19 cellular contexts compared by ENCODE assay signal in genomic region chr17:29086628-29087332, GRCh38. TPM values are rescaled to one million over a fixed set of nuclear protein-coding genes. Genes with fewer than 3 reads are reported as not detected.
DNase-seq lines count a peak whose midpoint lies in the region; ATAC-seq and TF ChIP-seq lines count a peak whose summit lies in the region.
"Had no signal": no experiment of that assay in that cellular context is flagged by ENCODE, and none has a peak within 500 bp of the region (broad histone marks: within the 10 kb centered on the region; RNA-seq: fewer than 3 reads in every experiment).

No MANE protein-coding gene starts in this region.

- peak overlapping the region; percentile 16 to 59 for H3K27ac Mint-ChIP-seq in effector memory CD8-positive, alpha-beta T cell
- H3K27ac Mint-ChIP-seq in immature natural killer cell: no peak overlapping the region

- CTCF ChIA-PET in IMR-90 (lab: Yijun Ruan, JAX): no interaction called here

- H3K4me3 ChIP-seq in IMR-90 (ENCODE audit: insufficient read depth, low read depth, low read length) (no peak overlapping the region), osteoblast (ENCODE audit: insufficient read depth, low read length) (no peak overlapping the region)
- H3K4me3 ChIP-seq: HAP-1, K562, Peyer's patch had no signal

- H3K9me3 ChIP-seq in IMR-90 (ENCODE audit: control insufficient read depth, insufficient read depth, low read length) (no peaks in the 10 kb centered on the region), osteoblast (ENCODE audit: low read depth, low read length) (no peaks in the 10 kb centered on the region)
- H3K9me3 ChIP-seq: Caco-2, HAP-1, Peyer's patch had no signal

- no peak overlapping the region for H4K5ac ChIP-seq in IMR-90 (ENCODE audit: low read depth, low read length)

- no peak overlapping the region for H4K8ac ChIP-seq in IMR-90 (ENCODE audit: low read depth in 2 of 2, low read length in 2 of 2)

- BruUV-seq in IMR-90 (replicated peaks; lab: Mats Ljungman, UMichigan): no TSS peak

- H2BK15ac ChIP-seq in IMR-90 (ENCODE audit: low read depth, low read length): no peak overlapping the region

- H3K56ac ChIP-seq in IMR-90 (ENCODE audit: extremely low read depth, insufficient read depth, low read length): no peak overlapping the region

- no peak overlapping the region for H3K14ac ChIP-seq in IMR-90 (replicated peaks; ENCODE audit: low read depth, low read length)

- H3K79me1 ChIP-seq in IMR-90 (ENCODE audit: low read depth in 1 of 2, low read length in 2 of 2): no peaks in the 10 kb centered on the region

- peaks cover 6% of the 10 kb centered on the region; the same call in 1 of the 2 replicates for H3K9me1 ChIP-seq in IMR-90 (ENCODE audit: insufficient read depth, low read length)

- H3K36me3 Mint-ChIP-seq in effector memory CD8-positive, alpha-beta T cell (ENCODE audit: insufficient read depth): peaks cover 72% of the 10 kb centered on the region
- peaks cover 3 to 44% (median 16%) of the 10 kb centered on the region in 3 donors for H3K36me3 Mint-ChIP-seq in immature natural killer cell

- H3K9me3 Mint-ChIP-seq in effector memory CD8-positive, alpha-beta T cell: no peaks in the 10 kb centered on the region
- H3K9me3 Mint-ChIP-seq in immature natural killer cell: no peaks in the 10 kb centered on the region

- no peak overlapping the region for H3K27ac ChIP-seq in IMR-90 (ENCODE audit: insufficient read depth, low read length)
- no peak overlapping the region for H3K27ac ChIP-seq in osteoblast (ENCODE audit: low read depth, low read length)
- H3K27ac ChIP-seq: C4-2B, Peyer's patch had no signal

- H3K27me3 ChIP-seq in IMR-90 (ENCODE audit: control insufficient read depth, insufficient read depth, low read length) (no peaks in the 10 kb centered on the region), osteoblast (ENCODE audit: insufficient read depth, low read length) (no peaks in the 10 kb centered on the region)
- H3K27me3 ChIP-seq: Peyer's patch had no signal

- TF ChIP-seq RAD21 in IMR-90 (IDR thresholded peaks at IDR 0.05; ENCODE audit: low read length): no peak

- no peak overlapping the region for H2AFZ ChIP-seq in IMR-90 (replicated peaks; ENCODE audit: low read length, poor library complexity)
- H2AFZ ChIP-seq in osteoblast (ENCODE audit: low read length): no peak overlapping the region

- intact Hi-C loops in IMR-90 (cut with micrococcal nuclease): no loop called here

- POLR2A ChIA-PET in IMR-90 (lab: Charles Lee; ENCODE audit: unreplicated experiment): no interaction called here

- H3K4me1 ChIP-seq in IMR-90 (ENCODE audit: control insufficient read depth, insufficient read depth, low read length): no peaks in the 10 kb centered on the region; the same call in 1 of the 2 replicates
- no peaks in the 10 kb centered on the region for H3K4me1 ChIP-seq in osteoblast (ENCODE audit: insufficient read depth, low read length)
- H3K4me1 ChIP-seq: Caco-2, HAP-1, Peyer's patch had no signal

- no peak overlapping the region for H2BK20ac ChIP-seq in IMR-90 (ENCODE audit: low read depth, low read length)

- H2AK5ac ChIP-seq in IMR-90 (ENCODE audit: low read depth, low read length): no peak overlapping the region

- H4K20me1 ChIP-seq in IMR-90 (ENCODE audit: insufficient read depth, low read length) (no peaks in the 10 kb centered on the region; the same call in 1 of the 2 replicates), osteoblast (ENCODE audit: insufficient read depth, low read length) (no peaks in the 10 kb centered on the region)

- in situ Hi-C loops in IMR-90 (cut with MboI; ENCODE audit: low sequenced_read_pairs): no loop called here

- H2BK120ac ChIP-seq in IMR-90 (ENCODE audit: low read depth, low read length): no peak overlapping the region

- no peak overlapping the region for H4K91ac ChIP-seq in IMR-90 (ENCODE audit: insufficient read depth, low read depth, low read length)

- dilution Hi-C loops in IMR-90 (cut with HindIII; ENCODE audit: low sequenced_read_pairs, unreplicated experiment): no loop called here

- no peaks in the 10 kb centered on the region for H3K4me1 Mint-ChIP-seq in effector memory CD8-positive, alpha-beta T cell (ENCODE audit: low read depth in 2 of 2)
- H3K4me1 Mint-ChIP-seq in immature natural killer cell: no peaks in the 10 kb centered on the region

- no peak overlapping the region for H3K4me2 ChIP-seq in IMR-90 (ENCODE audit: low read depth, low read length)
- H3K4me2 ChIP-seq in osteoblast (ENCODE audit: insufficient read depth, low read length): no peak overlapping the region

- H3K36me3 ChIP-seq in IMR-90 (ENCODE audit: control insufficient read depth, insufficient read depth, low read length): peaks cover 52% of the 10 kb centered on the region
- H3K36me3 ChIP-seq in osteoblast (ENCODE audit: insufficient read depth, low read length): peaks cover 28% of the 10 kb centered on the region
- H3K36me3 ChIP-seq: HAP-1 had no signal

- TF ChIP-seq POLR2A in IMR-90 (IDR thresholded peaks at IDR 0.05; ENCODE audit: low read depth, low read length): no peak

- H3K18ac ChIP-seq in IMR-90 (ENCODE audit: low read depth, low read length): no peak overlapping the region

- ATAC-seq in IMR-90 (ENCODE audit: low read depth) (peak; percentile 58; the same call in 1 of the 2 replicates), HG02870 (IDR thresholded peaks at IDR 0.05; ENCODE audit: unreplicated experiment) (no peak)
- no peak for ATAC-seq in effector memory CD8-positive, alpha-beta T cell (replicated peaks)
- ATAC-seq: K562, SK-N-SH treated with all-trans-retinoic acid at 6 μM for 48 hours had no signal

- no peaks in the 10 kb centered on the region for H3K79me2 ChIP-seq in osteoblast (ENCODE audit: insufficient read depth, low read length)

- DNase-seq in NCI-H2227 (lab: John Stamatoyannopoulos, UW; ENCODE audit: unreplicated experiment) (peak; percentile 21), NCI-H2227 treated with DMSO at 0.1 percent for 48 hours (lab: John Stamatoyannopoulos, UW) (no peak), IMR-90 (peak; percentile 19), osteoblast (ENCODE audit: insufficient read length, low spot score, missing footprints) (peak; percentile 94), activated gamma-delta T cell (lab: John Stamatoyannopoulos, UW) (no peak), immature natural killer cell (no peak)
- DNase-seq in effector memory CD8-positive, alpha-beta T cell: no peak
- DNase-seq: 8988T, Caco-2, GF-D8, NCI-H446 treated with DMSO at 0.1 percent for 48 hours, NCI-H774, Peyer's patch, SHP77 had no signal

- WGBS in IMR-90 (ENCODE audit: extremely low coverage in 2 of 2, insufficient read length in 1 of 2), 2 experiments: 100% methylated on average over 1 of the region's 19 CpGs; no CpG with 5 or more reads in 1 of the 2 experiments

- H3K4me3 Mint-ChIP-seq in effector memory CD8-positive, alpha-beta T cell: no peak overlapping the region
- H3K4me3 Mint-ChIP-seq in immature natural killer cell: no peak overlapping the region

- H2BK5ac ChIP-seq in IMR-90 (ENCODE audit: low read depth, low read length, poor library complexity, severe bottlenecking): no peak overlapping the region

- H3K23ac ChIP-seq in IMR-90 (ENCODE audit: low read depth, low read length): no peak overlapping the region

- H2AK9ac ChIP-seq in IMR-90 (replicated peaks; ENCODE audit: low read depth, low read length, poor library complexity): no peak overlapping the region

- TF ChIP-seq CTCF in IMR-90 (conservative IDR thresholded peaks at IDR 0.05; ENCODE audit: low read depth, low read length) (no peak), osteoblast (IDR thresholded peaks at IDR 0.05; ENCODE audit: extremely low read depth, low read depth, low read length) (no peak)

- no peaks in the 10 kb centered on the region for H3K27me3 Mint-ChIP-seq in effector memory CD8-positive, alpha-beta T cell
- peaks cover 0 to 7% (median 0%) of the 10 kb centered on the region in 3 donors for H3K27me3 Mint-ChIP-seq in immature natural killer cell (ENCODE audit: low read depth in 3 of 3)

- H3K9ac ChIP-seq in IMR-90 (ENCODE audit: low read depth, low read length): no peak overlapping the region

- no peak overlapping the region for H3K4ac ChIP-seq in IMR-90 (ENCODE audit: low read depth, low read length)

TF ChIP-seq in IMR-90, 13 proteins besides CTCF, POLR2A, EP300 and RAD21 (continues in another document):
- TF ChIP-seq CEBPB (IDR thresholded peaks at IDR 0.05; ENCODE audit: low read depth, low read length) (no peak), FOS (IDR thresholded peaks at IDR 0.05; ENCODE audit: low read depth, low read length) (no peak), NFE2L2 (IDR thresholded peaks at IDR 0.05; ENCODE audit: low read depth, low read length) (no peak), MXI1 (IDR thresholded peaks at IDR 0.05; ENCODE audit: borderline replicate concordance, low read depth, low read length) (no peak), MAZ (IDR thresholded peaks at IDR 0.05; ENCODE audit: borderline replicate concordance, low read depth, low read length) (no peak), CHD1 (IDR thresholded peaks at IDR 0.05; ENCODE audit: low read depth, low read length) (no peak), MAFK (IDR thresholded peaks at IDR 0.05; ENCODE audit: low read depth, low read length) (no peak), USF2 (IDR thresholded peaks at IDR 0.05; ENCODE audit: low read depth, low read length) (no peak), RFX5 (IDR thresholded peaks at IDR 0.05; ENCODE audit: low read depth, low read length) (no peak), SMC3 (IDR thresholded peaks at IDR 0.05; ENCODE audit: low read depth, low read length) (no peak), ELK1 (IDR thresholded peaks at IDR 0.05; ENCODE audit: borderline replicate concordance, low read depth, low read length) (no peak)

RNA-seq across cellular contexts. Expression of gene PIPOX, which starts 43.8 kb away (rescaled TPM):
- total RNA-seq in IMR-90 (2012; rRNA removed) (1.1 and 1.3 TPM in 2 replicates), osteoblast (1.4 and 1.8 TPM in 2 replicates)
- polyA plus RNA-seq in IMR-90 (2012; rRNA removed) (0.11 and 0.43 TPM in 2 replicates), immature natural killer cell (1 to 10 TPM; 1.6 to 2.7 (median 2.0) TPM)
- 0.11 and 0.62 TPM in 2 replicates for polyA plus RNA-seq in IMR-90 (2012; cell fraction: cytosol; rRNA removed)
- polyA plus RNA-seq in IMR-90 (2012; cell fraction: nucleus; rRNA removed; ENCODE audit: low replicate concordance): 0.59 and 1.4 TPM in 2 replicates

Comparison
In these comparisons a context has a peak if more than half of its experiments do, and no peak if none do; other contexts are left out.
1. DNase-seq: peak in NCI-H2227 (single experiment), IMR-90 (single experiment) and osteoblast (single experiment); none in NCI-H2227 treated with DMSO at 0.1 percent for 48 hours (single experiment), effector memory CD8-positive, alpha-beta T cell (0 of 3), activated gamma-delta T cell (single experiment) and immature natural killer cell (0 of 3).
2. H3K27ac Mint-ChIP-seq: peak in effector memory CD8-positive, alpha-beta T cell (2 of 2); none in immature natural killer cell (0 of 6).